Comparison of ENCODE assay signal across 8 cellular contexts in the genomic region with DNA sequence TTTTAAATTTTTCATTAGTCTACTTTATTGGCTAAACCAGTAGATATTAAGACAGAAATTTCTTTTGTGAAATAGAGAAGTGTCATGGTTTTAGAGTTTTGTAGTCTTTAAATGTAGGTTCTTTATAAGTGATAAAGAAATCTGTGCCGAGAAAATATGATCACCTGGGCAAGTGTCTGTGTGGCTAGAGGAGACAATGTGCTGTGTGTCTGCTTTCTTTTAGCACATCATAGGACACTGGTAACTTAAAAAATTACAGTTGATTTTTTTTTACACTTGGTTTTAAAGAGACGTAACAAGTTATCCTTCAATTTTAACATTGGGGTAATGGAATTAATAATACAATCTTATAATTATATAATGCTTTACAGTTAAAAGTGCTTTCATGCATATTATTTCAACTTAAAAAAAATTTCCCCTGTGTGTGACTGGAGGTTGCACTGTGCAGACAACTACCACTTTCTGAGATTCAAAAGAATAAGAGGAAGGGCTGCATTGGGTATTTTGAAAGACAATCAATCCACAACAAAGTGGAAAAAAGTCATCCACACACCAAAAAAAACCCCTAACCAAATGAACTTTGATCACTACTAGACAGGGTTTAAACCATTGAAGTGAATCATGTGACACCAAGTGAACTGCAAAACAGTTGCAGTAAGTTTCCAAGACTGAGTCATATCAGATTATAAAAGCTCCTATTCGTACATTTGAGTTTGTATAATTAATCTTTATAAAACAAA. TPM values are rescaled to one million over a fixed set of nuclear protein-coding genes. Genes with fewer than 3 reads are reported as not detected.
A peak's percentile ranks its signal among the peaks of the same experiment; 100 is the strongest.
DNase-seq lines count a peak whose midpoint lies in the region; ATAC-seq and TF ChIP-seq lines count a peak whose summit lies in the region.

No MANE protein-coding gene starts in this region.

- H3K4me3 Mint-ChIP-seq in CD4-positive, alpha-beta T cell = peak overlapping the region; percentile 77
- peak overlapping the region; percentile 78 for H3K4me3 Mint-ChIP-seq in activated naive CD8-positive, alpha-beta T cell treated with anti-CD3 and anti-CD28 coated beads, Interleukin-2, amount 10 ng/mL, durations not matched to agents 7 days and 5 days

- no peak overlapping the region for H3K4me3 ChIP-seq in colonic mucosa

- no peak for TF ChIP-seq CTCF in CD4-positive, alpha-beta T cell (IDR thresholded peaks at IDR 0.05)
- TF ChIP-seq CTCF in colonic mucosa (IDR thresholded peaks at IDR 0.05) = no peak

- no peak overlapping the region for H3K9ac ChIP-seq in colonic mucosa (ENCODE audit: low read depth in 2 of 2, low read length in 2 of 2)

- ATAC-seq in CD4-positive, alpha-beta T cell (ENCODE audit: poor library complexity) = peak; percentile 79
- ATAC-seq in GM19324 (IDR thresholded peaks at IDR 0.05; ENCODE audit: low FRiP score, unreplicated experiment) = peak; percentile 55
- ATAC-seq in HG03354 (IDR thresholded peaks at IDR 0.05; ENCODE audit: poor library complexity, severe bottlenecking, unreplicated experiment) = peak; percentile 62
- ATAC-seq in activated naive CD8-positive, alpha-beta T cell treated with anti-CD3 and anti-CD28 coated beads, Interleukin-2, amount 10 ng/mL, durations not matched to agents 7 days and 5 days (ENCODE audit: low read depth) = peak; percentile 76
- no peak for ATAC-seq in sciatic nerve

- peaks cover 2% of the 10 kb centered on the region for H3K9me3 Mint-ChIP-seq in CD4-positive, alpha-beta T cell
- peaks cover 7% of the 10 kb centered on the region for H3K9me3 Mint-ChIP-seq in activated naive CD8-positive, alpha-beta T cell treated with anti-CD3 and anti-CD28 coated beads, Interleukin-2, amount 10 ng/mL, durations not matched to agents 7 days and 5 days

- POLR2A ChIA-PET in CD4-positive, alpha-beta T cell (lab: Charles Lee) = interaction anchor here (0.6 to 3.4 kb wide), 14 partner anchors 9 to 226 kb away, joined by 3 to 96 read pairs (median 4); a partner anchor contains a TSS
- POLR2A ChIA-PET in activated naive CD8-positive, alpha-beta T cell treated with anti-CD3 and anti-CD28 coated beads, Interleukin-2, amount 10 ng/mL, durations not matched to agents 7 days and 5 days (lab: Charles Lee) = interaction anchor here (0.7 to 5.5 kb wide), 9 partner anchors 15 to 506 kb away, joined by 3 to 209 read pairs (median 5); a partner anchor contains a TSS

- peak overlapping the region; percentile 70 for H3K27ac ChIP-seq in CD4-positive, alpha-beta T cell (ENCODE audit: low read depth, low read length)
- H3K27ac ChIP-seq in colonic mucosa (no peak overlapping the region), caudate nucleus (ENCODE audit: low read depth, low read length) (no peak overlapping the region)

- CTCF ChIA-PET in CD4-positive, alpha-beta T cell (lab: Charles Lee) = interaction anchor here (1.8 to 3.6 kb wide), 2 partner anchors 52 to 227 kb away, joined by 8 to 50 read pairs; a partner anchor contains a TSS

- no peaks in the 10 kb centered on the region for H3K27me3 Mint-ChIP-seq in CD4-positive, alpha-beta T cell
- H3K27me3 Mint-ChIP-seq in activated naive CD8-positive, alpha-beta T cell treated with anti-CD3 and anti-CD28 coated beads, Interleukin-2, amount 10 ng/mL, durations not matched to agents 7 days and 5 days = no peaks in the 10 kb centered on the region

- peak in 2 of 10 experiments; percentile 5 to 6 for DNase-seq in CD4-positive, alpha-beta T cell
- no peak for DNase-seq in activated naive CD8-positive, alpha-beta T cell treated with anti-CD3 and anti-CD28 coated beads, Interleukin-2, amount 10 ng/mL, durations not matched to agents 7 days and 5 days
- DNase-seq in pulmonary artery endothelial cell (ENCODE audit: low read depth, low spot score) = peak; percentile 15
- DNase-seq in colonic mucosa = no peak
- DNase-seq in sciatic nerve (ENCODE audit: low spot score) = no peak
- no peak for DNase-seq in caudate nucleus (lab: John Stamatoyannopoulos, UW)

- peak overlapping the region; percentile 87 for H3K27ac Mint-ChIP-seq in CD4-positive, alpha-beta T cell
- H3K27ac Mint-ChIP-seq in activated naive CD8-positive, alpha-beta T cell treated with anti-CD3 and anti-CD28 coated beads, Interleukin-2, amount 10 ng/mL, durations not matched to agents 7 days and 5 days = peak overlapping the region; percentile 93

- H3K4me1 Mint-ChIP-seq in CD4-positive, alpha-beta T cell (ENCODE audit: low read depth) = peaks cover 78% of the 10 kb centered on the region
- H3K4me1 Mint-ChIP-seq in activated naive CD8-positive, alpha-beta T cell treated with anti-CD3 and anti-CD28 coated beads, Interleukin-2, amount 10 ng/mL, durations not matched to agents 7 days and 5 days = peaks cover 42% of the 10 kb centered on the region

- H3K4me1 ChIP-seq in colonic mucosa = no peaks in the 10 kb centered on the region

- no peaks in the 10 kb centered on the region for H3K27me3 ChIP-seq in CD4-positive, alpha-beta T cell (ENCODE audit: control insufficient read depth, insufficient read depth, low read length)
- H3K27me3 ChIP-seq in colonic mucosa = no peaks in the 10 kb centered on the region

- H3K9me3 ChIP-seq in CD4-positive, alpha-beta T cell (ENCODE audit: control insufficient read depth, low read length) = no peaks in the 10 kb centered on the region
- H3K9me3 ChIP-seq in colonic mucosa = no peaks in the 10 kb centered on the region

- intact Hi-C loops in CD4-positive, alpha-beta T cell (cut with DNase I, micrococcal nuclease) = loop anchor here in 1 of 2 experiments (1.0 to 5.0 kb wide), 5 partner anchors 48 to 734 kb away; no protein-coding TSS in a partner anchor
- intact Hi-C loops in colonic mucosa (cut with DNase I) = no loop called here
- intact Hi-C loops in sciatic nerve (cut with DNase I) = no loop called here

- no peaks in the 10 kb centered on the region for H3K36me3 ChIP-seq in colonic mucosa

- no peaks in the 10 kb centered on the region for H3K36me3 Mint-ChIP-seq in CD4-positive, alpha-beta T cell (ENCODE audit: low read depth)
- H3K36me3 Mint-ChIP-seq in activated naive CD8-positive, alpha-beta T cell treated with anti-CD3 and anti-CD28 coated beads, Interleukin-2, amount 10 ng/mL, durations not matched to agents 7 days and 5 days = peaks cover 36% of the 10 kb centered on the region

RNA-seq across cellular contexts. Expression of a gene that starts 50.0 kb away (rescaled TPM):
- total RNA-seq in CD4-positive, alpha-beta T cell = 10 to 100 TPM; 13.0 to 15.3 TPM
- total RNA-seq in activated naive CD8-positive, alpha-beta T cell treated with anti-CD3 and anti-CD28 coated beads, Interleukin-2, amount 10 ng/mL, durations not matched to agents 7 days and 5 days = 10 to 100 TPM; 52.2 to 56.4 TPM
- total RNA-seq in pulmonary artery endothelial cell = 0.04 and 0.26 TPM in 2 replicates
- 1 to 10 TPM; 5.4 to 8.7 TPM for total RNA-seq in colonic mucosa
- 0.85 TPM for total RNA-seq in sciatic nerve
